20 cellular contexts compared by ENCODE assay signal in the genomic region with DNA sequence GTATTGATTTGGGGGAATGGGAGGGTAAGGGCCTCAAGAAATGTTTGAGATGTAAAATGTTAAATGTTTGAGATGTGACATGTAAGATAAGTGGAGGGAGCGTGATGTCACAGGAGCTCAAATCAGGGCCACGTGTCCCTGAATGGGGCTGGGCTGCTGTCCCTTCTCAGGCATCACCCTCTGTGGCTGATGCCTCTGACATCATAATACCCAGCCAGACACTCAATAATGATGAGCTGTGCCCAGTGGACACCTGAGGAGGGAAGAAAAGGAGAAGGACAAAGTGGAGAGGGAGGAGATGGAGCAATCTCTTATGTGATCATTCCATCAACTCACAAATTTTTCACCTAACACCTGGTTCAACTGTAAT.
DNase-seq lines count a peak whose midpoint lies in the region; ATAC-seq and TF ChIP-seq lines count a peak whose summit lies in the region.
"Had no signal": no experiment of that assay in that cellular context is flagged by ENCODE, and none has a peak within 500 bp of the region (broad histone marks: within the 10 kb centered on the region; RNA-seq: fewer than 3 reads in every experiment).

No MANE protein-coding gene starts in this region.

- in situ Hi-C loops in mammary epithelial cell (cut with MboI; ENCODE audit: low sequenced_read_pairs in 2 of 2), result loop anchor here (5.0 to 10.0 kb wide), 2 partner anchors 113 to 115 kb away; no protein-coding TSS in a partner anchor

- H3K9me3 ChIP-seq in mammary epithelial cell (replicated peaks; ENCODE audit: insufficient read depth, low read length) (peaks cover 3% of the 10 kb centered on the region), left ventricle myocardium inferior (replicated peaks) (no peaks in the 10 kb centered on the region), skeletal muscle tissue (ENCODE audit: control insufficient read depth in 3 of 3, low read length in 3 of 3) (no peaks in the 10 kb centered on the region), aorta (ENCODE audit: control insufficient read depth, low read length) (no peaks in the 10 kb centered on the region)
- H3K9me3 ChIP-seq: BE2C, SJSA1 had no signal

- TF ChIP-seq CTCF in MCF 10A (IDR thresholded peaks at IDR 0.05; ENCODE audit: unreplicated experiment), result no peak
- TF ChIP-seq CTCF in mammary epithelial cell (conservative IDR thresholded peaks at IDR 0.05 in 1 of 2, IDR thresholded peaks at IDR 0.05 in 1 of 2; ENCODE audit: extremely low read depth in 1 of 2, insufficient read depth in 1 of 2, low read depth in 1 of 2, low read length in 2 of 2), result no peak
- no peak for TF ChIP-seq CTCF in left ventricle myocardium inferior (IDR thresholded peaks at IDR 0.05; ENCODE audit: borderline replicate concordance)

- H3K9me3 Mint-ChIP-seq in MCF 10A (ENCODE audit: unreplicated experiment), result no peaks in the 10 kb centered on the region
- H3K9me3 Mint-ChIP-seq: activated CD8-positive, alpha-beta T cell treated with anti-CD3 and anti-CD28 coated beads for 36 hours; activated naive CD4-positive, alpha-beta T cell treated with anti-CD3 and anti-CD28 coated beads, Interleukin-2, amount 10 ng/mL, durations not matched to agents 7 days and 5 days; activated T-cell treated with anti-CD3 and anti-CD28 coated beads, Interleukin-2, amount 50 U/mL, for 4 hours; nephron progenitor cell had no signal

- no peaks in the 10 kb centered on the region for H3K36me3 Mint-ChIP-seq in MCF 10A (ENCODE audit: insufficient read depth, unreplicated experiment)
- H3K36me3 Mint-ChIP-seq: activated naive CD4-positive, alpha-beta T cell treated with anti-CD3 and anti-CD28 coated beads, Interleukin-2, amount 10 ng/mL, durations not matched to agents 7 days and 5 days had no signal

- CTCF ChIA-PET in MCF 10A (lab: Yijun Ruan, JAX) (interaction anchor here (3.7 kb wide), 1 partner anchor 123 kb away, joined by 12 read pairs; no protein-coding TSS in a partner anchor), mammary epithelial cell (lab: Charles Lee; ENCODE audit: low non-redundant PET) (no interaction called here)

- no peaks in the 10 kb centered on the region for H3K36me3 ChIP-seq in mammary epithelial cell (ENCODE audit: insufficient read depth, low read length)
- H3K36me3 ChIP-seq in left ventricle myocardium inferior, result no peaks in the 10 kb centered on the region
- H3K36me3 ChIP-seq in skeletal muscle tissue (ENCODE audit: control insufficient read depth in 3 of 3, insufficient read depth in 3 of 3, low read length in 3 of 3), result no peaks in the 10 kb centered on the region
- H3K36me3 ChIP-seq in aorta (ENCODE audit: control insufficient read depth in 1 of 2, insufficient read depth in 2 of 2, low read length in 1 of 2), result no peaks in the 10 kb centered on the region
- H3K36me3 ChIP-seq: BE2C had no signal

- no peak overlapping the region for H3K27ac ChIP-seq in mammary epithelial cell (ENCODE audit: insufficient read depth, low read depth, low read length)
- H3K27ac ChIP-seq in left ventricle myocardium inferior (replicated peaks), result peak overlapping the region; percentile 94
- peak overlapping the region; percentile 99 for H3K27ac ChIP-seq in skeletal muscle tissue (ENCODE audit: low read depth, low read length)
- H3K27ac ChIP-seq in aorta (ENCODE audit: low read depth in 1 of 2, low read length in 2 of 2), result peak overlapping the region; percentile 72 to 93
- H3K27ac ChIP-seq: foreskin keratinocyte had no signal

- H4K20me1 ChIP-seq in mammary epithelial cell (ENCODE audit: insufficient read depth, low read length), result no peaks in the 10 kb centered on the region

- WGBS in mammary epithelial cell (ENCODE audit: low coverage, missing lambda C conversion rate), result 100% methylated on average over 2 of the region's 2 CpGs
- WGBS in aorta, 2 donors, result 47% methylated on average over 2 of the region's 2 CpGs

- dilution Hi-C loops in mammary epithelial cell (cut with HindIII; ENCODE audit: low sequenced_read_pairs), result loop anchor here (5.0 kb wide), 1 partner anchor 120 kb away; the partner anchor contains the start of gene SAMD4A

- H3K27ac Mint-ChIP-seq in MCF 10A (ENCODE audit: low read depth, unreplicated experiment), result peak overlapping the region; percentile 89
- H3K27ac Mint-ChIP-seq: activated CD8-positive, alpha-beta T cell treated with anti-CD3 and anti-CD28 coated beads for 36 hours; activated naive CD4-positive, alpha-beta T cell treated with anti-CD3 and anti-CD28 coated beads, Interleukin-2, amount 10 ng/mL, durations not matched to agents 7 days and 5 days; nephron progenitor cell had no signal

- H3K9ac ChIP-seq in mammary epithelial cell (ENCODE audit: insufficient read depth, low read length), result no peak overlapping the region
- H3K9ac ChIP-seq in skeletal muscle tissue (ENCODE audit: low read depth in 1 of 3, low read length in 3 of 3), result peak overlapping the region; percentile 43 to 78 (median 58)

- BruUV-seq in MCF 10A (replicated peaks; lab: Mats Ljungman, UMichigan) (no TSS peak), mammary epithelial cell (replicated peaks; lab: Mats Ljungman, UMichigan) (no TSS peak)

- no peak for DNase-seq in MCF 10A (ENCODE audit: unreplicated experiment)
- no peak for DNase-seq in mammary epithelial cell
- peak; percentile 36 for DNase-seq in left ventricle myocardium inferior
- DNase-seq in aorta, result no peak
- no peak for DNase-seq in SKM-1 (lab: John Stamatoyannopoulos, UW; ENCODE audit: unreplicated experiment)
- no peak for DNase-seq in posterior vena cava (ENCODE audit: low spot score)
- DNase-seq: 8988T; activated naive CD4-positive, alpha-beta T cell treated with anti-CD3 and anti-CD28 coated beads, Interleukin-2, amount 10 ng/mL, durations not matched to agents 7 days and 5 days; activated T-cell treated with anti-CD3 and anti-CD28 coated beads, Interleukin-2, amount 50 U/mL, for 4 hours; BE2C; foreskin keratinocyte; GOT3; NCI-H1436; NCI-H82; nephron progenitor cell; OCI-M1 had no signal

- H3K79me2 ChIP-seq in mammary epithelial cell (ENCODE audit: insufficient read depth, low read length), result peaks cover 75% of the 10 kb centered on the region

- H3K27me3 ChIP-seq in mammary epithelial cell (ENCODE audit: insufficient read depth, low read length) (no peaks in the 10 kb centered on the region), left ventricle myocardium inferior (ENCODE audit: low read depth) (no peaks in the 10 kb centered on the region), skeletal muscle tissue (ENCODE audit: control insufficient read depth in 3 of 3, insufficient read depth in 3 of 3, low read length in 3 of 3) (no peaks in the 10 kb centered on the region), aorta (ENCODE audit: control insufficient read depth in 1 of 2, insufficient read depth in 2 of 2, low read length in 1 of 2) (no peaks in the 10 kb centered on the region)
- H3K27me3 ChIP-seq: BE2C, foreskin keratinocyte, SJSA1 had no signal

- intact Hi-C loops in MCF 10A (cut with micrococcal nuclease), result no loop called here
- intact Hi-C loops in mammary epithelial cell (cut with micrococcal nuclease), result no loop called here
- intact Hi-C loops in left ventricle myocardium inferior (cut with micrococcal nuclease), result no loop called here
- intact Hi-C loops in aorta (cut with DNase I), result loop anchor here (2.0 to 5.0 kb wide), 5 partner anchors 35 to 120 kb away; partner anchors contain the start of gene SAMD4A (in 1 of the 2)
- intact Hi-C loops in posterior vena cava (cut with DNase I), result loop anchor here (5.0 to 10.0 kb wide), 5 partner anchors 35 to 120 kb away; partner anchors contain the start of gene SAMD4A (in 1 of the 2)

- peaks cover 57% of the 10 kb centered on the region for H3K4me1 Mint-ChIP-seq in MCF 10A (ENCODE audit: insufficient read depth, unreplicated experiment)

- no peak overlapping the region for H2AFZ ChIP-seq in mammary epithelial cell (ENCODE audit: low read depth, low read length)

- ATAC-seq in aorta (ENCODE audit: low FRiP score) (no peak), GM19023 (IDR thresholded peaks at IDR 0.05; ENCODE audit: unreplicated experiment) (no peak)
- ATAC-seq: foreskin keratinocyte had no signal

- H3K4me1 ChIP-seq in mammary epithelial cell (ENCODE audit: insufficient read depth, low read length) (peaks cover 42% of the 10 kb centered on the region), left ventricle myocardium inferior (peaks cover 98% of the 10 kb centered on the region), skeletal muscle tissue (ENCODE audit: control insufficient read depth in 3 of 3, insufficient read depth in 3 of 3, low read length in 3 of 3) (peaks cover 68 to 84% (median 78%) of the 10 kb centered on the region in 3 donors), aorta (ENCODE audit: control insufficient read depth in 1 of 2, insufficient read depth in 2 of 2, low read length in 2 of 2) (peaks cover 8 to 23% of the 10 kb centered on the region in 2 donors)
- H3K4me1 ChIP-seq: BE2C had no signal

- POLR2A ChIA-PET in MCF 10A (lab: Yijun Ruan, JAX), result interaction anchor here (1.4 to 4.9 kb wide), 3 partner anchors 11 to 121 kb away, joined by 3 to 95 read pairs (median 20); partner anchors contain the start of gene SAMD4A

- no peak overlapping the region for H3K4me3 Mint-ChIP-seq in MCF 10A (ENCODE audit: unreplicated experiment)
- H3K4me3 Mint-ChIP-seq: activated CD8-positive, alpha-beta T cell treated with anti-CD3 and anti-CD28 coated beads for 36 hours; activated naive CD4-positive, alpha-beta T cell treated with anti-CD3 and anti-CD28 coated beads, Interleukin-2, amount 10 ng/mL, durations not matched to agents 7 days and 5 days; activated T-cell treated with anti-CD3 and anti-CD28 coated beads, Interleukin-2, amount 50 U/mL, for 4 hours; nephron progenitor cell had no signal

- H3K4me3 ChIP-seq in mammary epithelial cell (replicated peaks in 1 of 3; ENCODE audit: insufficient read depth in 1 of 3, low read depth in 2 of 3, low read length in 3 of 3) (no peak overlapping the region), left ventricle myocardium inferior (no peak overlapping the region), skeletal muscle tissue (ENCODE audit: low read length in 3 of 3) (peak overlapping the region in 2 of 3 donors; percentile 8 to 58), aorta (ENCODE audit: low read length in 2 of 2) (no peak overlapping the region)
- H3K4me3 ChIP-seq: SJSA1 had no signal

- no peak overlapping the region for H3K4me2 ChIP-seq in mammary epithelial cell (ENCODE audit: insufficient read depth, low read depth, low read length)

- no peaks in the 10 kb centered on the region for H3K27me3 Mint-ChIP-seq in MCF 10A (ENCODE audit: insufficient read depth, unreplicated experiment)

Comparison
In these comparisons a context has a peak if more than half of its experiments do, and no peak if none do; other contexts are left out.
1. H3K4me3 ChIP-seq: peak in skeletal muscle tissue (2 of 3); none in mammary epithelial cell (0 of 3), left ventricle myocardium inferior (single experiment) and aorta (0 of 2).
2. intact Hi-C loops: an anchor here in aorta (2.0 to 5.0 kb wide) and posterior vena cava (5.0 to 10.0 kb wide); none called in MCF 10A, mammary epithelial cell and left ventricle myocardium inferior.